1 cellular context compared by ENCODE assay signal in the genomic region with DNA sequence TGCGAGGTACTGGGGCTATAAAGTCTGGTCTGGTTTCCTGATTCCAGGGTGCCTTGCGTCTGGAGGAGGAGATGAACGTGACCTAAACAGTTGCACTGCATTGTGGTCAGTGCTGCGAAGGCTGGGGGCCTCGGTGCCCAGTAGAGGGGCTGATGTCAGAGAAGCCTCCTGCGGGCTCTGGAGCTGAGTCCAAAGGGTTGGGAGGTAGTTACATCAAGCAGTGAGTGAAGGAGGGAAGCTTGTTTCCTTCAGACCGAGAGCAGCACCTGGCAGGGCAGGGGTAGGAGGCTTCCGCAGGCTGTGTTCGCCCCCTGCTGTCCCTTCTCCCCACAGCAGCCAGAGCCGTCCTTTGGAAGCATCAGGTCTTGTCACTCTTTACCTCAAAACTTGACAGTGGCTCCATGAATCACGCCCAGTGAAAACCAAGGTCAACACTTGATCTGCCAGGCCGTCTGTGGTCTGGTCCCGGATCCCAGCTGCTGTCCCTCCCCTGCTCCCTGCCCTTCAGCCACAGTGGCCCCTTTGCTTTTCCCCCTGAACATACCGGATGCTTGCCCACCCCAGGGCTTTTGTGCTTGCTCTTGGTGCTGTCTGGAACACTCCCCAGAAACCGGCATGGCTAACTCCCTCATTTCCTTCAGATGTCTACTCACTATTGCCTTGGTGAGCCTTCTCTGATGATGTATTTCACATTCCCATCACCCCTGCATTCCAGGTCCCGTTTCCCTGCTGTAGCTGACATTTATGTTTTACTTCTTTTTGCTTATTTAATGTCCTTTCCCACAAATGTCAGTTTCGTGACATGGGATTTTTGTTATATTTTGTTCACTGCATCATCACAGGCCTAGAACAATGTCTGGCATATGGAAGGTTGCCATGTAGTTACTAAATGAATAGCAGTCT.
TF ChIP-seq lines count a peak whose summit lies in the region.

No MANE protein-coding gene starts in this region.

TF ChIP-seq in K562, 482 proteins besides CTCF, POLR2A, EP300 and RAD21 (continued from another document):
- TF ChIP-seq ZNF592 (IDR thresholded peaks at IDR 0.05) (no peak), SMAD4 (CRISPR knock-in tag; conservative IDR thresholded peaks at IDR 0.05) (no peak), RUNX1 (IDR thresholded peaks at IDR 0.05; ENCODE audit: low read depth) (no peak), ZNF143 (CRISPR knock-in tag; IDR thresholded peaks at IDR 0.05) (0 out of 2 replicates have a peak, but pooled peaks have one; percentile 17), MTA3 (IDR thresholded peaks at IDR 0.05; ENCODE audit: borderline replicate concordance) (no peak), SMARCA5 (IDR thresholded peaks at IDR 0.05) (no peak), NR2C1 (IDR thresholded peaks at IDR 0.05) (no peak), NR2C1 (tag; IDR thresholded peaks at IDR 0.05) (no peak), SUPT5H (IDR thresholded peaks at IDR 0.05) (no peak), ZNF253 (CRISPR knock-in tag; conservative IDR thresholded peaks at IDR 0.05) (no peak), ZNF436 (CRISPR knock-in tag; IDR thresholded peaks at IDR 0.05) (no peak), HCFC1 (IDR thresholded peaks at IDR 0.05; ENCODE audit: low read depth, low read length) (no peak), ARID2 (IDR thresholded peaks at IDR 0.05) (no peak)
- TF ChIP-seq, protein P1, sequence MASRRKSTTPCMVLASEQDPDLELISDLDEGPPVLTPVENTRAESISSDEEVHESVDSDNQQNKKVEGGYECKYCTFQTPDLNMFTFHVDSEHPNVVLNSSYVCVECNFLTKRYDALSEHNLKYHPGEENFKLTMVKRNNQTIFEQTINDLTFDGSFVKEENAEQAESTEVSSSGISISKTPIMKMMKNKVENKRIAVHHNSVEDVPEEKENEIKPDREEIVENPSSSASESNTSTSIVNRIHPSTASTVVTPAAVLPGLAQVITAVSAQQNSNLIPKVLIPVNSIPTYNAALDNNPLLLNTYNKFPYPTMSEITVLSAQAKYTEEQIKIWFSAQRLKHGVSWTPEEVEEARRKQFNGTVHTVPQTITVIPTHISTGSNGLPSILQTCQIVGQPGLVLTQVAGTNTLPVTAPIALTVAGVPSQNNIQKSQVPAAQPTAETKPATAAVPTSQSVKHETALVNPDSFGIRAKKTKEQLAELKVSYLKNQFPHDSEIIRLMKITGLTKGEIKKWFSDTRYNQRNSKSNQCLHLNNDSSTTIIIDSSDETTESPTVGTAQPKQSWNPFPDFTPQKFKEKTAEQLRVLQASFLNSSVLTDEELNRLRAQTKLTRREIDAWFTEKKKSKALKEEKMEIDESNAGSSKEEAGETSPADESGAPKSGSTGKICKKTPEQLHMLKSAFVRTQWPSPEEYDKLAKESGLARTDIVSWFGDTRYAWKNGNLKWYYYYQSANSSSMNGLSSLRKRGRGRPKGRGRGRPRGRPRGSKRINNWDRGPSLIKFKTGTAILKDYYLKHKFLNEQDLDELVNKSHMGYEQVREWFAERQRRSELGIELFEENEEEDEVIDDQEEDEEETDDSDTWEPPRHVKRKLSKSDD (conservative IDR thresholded peaks at IDR 0.05; ENCODE audit: low read length) = no peak
- TF ChIP-seq, protein P2, sequence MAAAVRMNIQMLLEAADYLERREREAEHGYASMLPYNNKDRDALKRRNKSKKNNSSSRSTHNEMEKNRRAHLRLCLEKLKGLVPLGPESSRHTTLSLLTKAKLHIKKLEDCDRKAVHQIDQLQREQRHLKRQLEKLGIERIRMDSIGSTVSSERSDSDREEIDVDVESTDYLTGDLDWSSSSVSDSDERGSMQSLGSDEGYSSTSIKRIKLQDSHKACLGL (CRISPR knock-in tag; IDR thresholded peaks at IDR 0.05; ENCODE audit: borderline replicate concordance, poor library complexity, severe bottlenecking) = no peak
- TF ChIP-seq, protein P3, sequence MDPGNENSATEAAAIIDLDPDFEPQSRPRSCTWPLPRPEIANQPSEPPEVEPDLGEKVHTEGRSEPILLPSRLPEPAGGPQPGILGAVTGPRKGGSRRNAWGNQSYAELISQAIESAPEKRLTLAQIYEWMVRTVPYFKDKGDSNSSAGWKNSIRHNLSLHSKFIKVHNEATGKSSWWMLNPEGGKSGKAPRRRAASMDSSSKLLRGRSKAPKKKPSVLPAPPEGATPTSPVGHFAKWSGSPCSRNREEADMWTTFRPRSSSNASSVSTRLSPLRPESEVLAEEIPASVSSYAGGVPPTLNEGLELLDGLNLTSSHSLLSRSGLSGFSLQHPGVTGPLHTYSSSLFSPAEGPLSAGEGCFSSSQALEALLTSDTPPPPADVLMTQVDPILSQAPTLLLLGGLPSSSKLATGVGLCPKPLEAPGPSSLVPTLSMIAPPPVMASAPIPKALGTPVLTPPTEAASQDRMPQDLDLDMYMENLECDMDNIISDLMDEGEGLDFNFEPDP (CRISPR knock-in tag; IDR thresholded peaks at IDR 0.05) = no peak
- TF ChIP-seq, protein P4, sequence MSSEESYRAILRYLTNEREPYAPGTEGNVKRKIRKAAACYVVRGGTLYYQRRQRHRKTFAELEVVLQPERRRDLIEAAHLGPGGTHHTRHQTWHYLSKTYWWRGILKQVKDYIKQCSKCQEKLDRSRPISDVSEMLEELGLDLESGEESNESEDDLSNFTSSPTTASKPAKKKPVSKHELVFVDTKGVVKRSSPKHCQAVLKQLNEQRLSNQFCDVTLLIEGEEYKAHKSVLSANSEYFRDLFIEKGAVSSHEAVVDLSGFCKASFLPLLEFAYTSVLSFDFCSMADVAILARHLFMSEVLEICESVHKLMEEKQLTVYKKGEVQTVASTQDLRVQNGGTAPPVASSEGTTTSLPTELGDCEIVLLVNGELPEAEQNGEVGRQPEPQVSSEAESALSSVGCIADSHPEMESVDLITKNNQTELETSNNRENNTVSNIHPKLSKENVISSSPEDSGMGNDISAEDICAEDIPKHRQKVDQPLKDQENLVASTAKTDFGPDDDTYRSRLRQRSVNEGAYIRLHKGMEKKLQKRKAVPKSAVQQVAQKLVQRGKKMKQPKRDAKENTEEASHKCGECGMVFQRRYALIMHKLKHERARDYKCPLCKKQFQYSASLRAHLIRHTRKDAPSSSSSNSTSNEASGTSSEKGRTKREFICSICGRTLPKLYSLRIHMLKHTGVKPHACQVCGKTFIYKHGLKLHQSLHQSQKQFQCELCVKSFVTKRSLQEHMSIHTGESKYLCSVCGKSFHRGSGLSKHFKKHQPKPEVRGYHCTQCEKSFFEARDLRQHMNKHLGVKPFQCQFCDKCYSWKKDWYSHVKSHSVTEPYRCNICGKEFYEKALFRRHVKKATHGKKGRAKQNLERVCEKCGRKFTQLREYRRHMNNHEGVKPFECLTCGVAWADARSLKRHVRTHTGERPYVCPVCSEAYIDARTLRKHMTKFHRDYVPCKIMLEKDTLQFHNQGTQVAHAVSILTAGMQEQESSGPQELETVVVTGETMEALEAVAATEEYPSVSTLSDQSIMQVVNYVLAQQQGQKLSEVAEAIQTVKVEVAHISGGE (CRISPR knock-in tag; IDR thresholded peaks at IDR 0.05) = no peak
